Comparison of ENCODE assay signal across 26 cellular contexts in genomic region chr2:45248214-45248613, GRCh38.
"Had no signal": no experiment of that assay in that cellular context is flagged by ENCODE, and none has a peak within 500 bp of the region (broad histone marks: within the 10 kb centered on the region; RNA-seq: fewer than 3 reads in every experiment).

No MANE protein-coding gene starts in this region.

- H3K36me3 ChIP-seq: stomach, suprapubic skin, thoracic aorta, thyroid gland, tibial artery, tibial nerve, transverse colon, upper lobe of left lung, upper lobe of right lung, uterus, vagina had no signal

- H3K9me3 ChIP-seq: stomach, suprapubic skin, testis, thoracic aorta, thyroid gland, tibial artery, tibial nerve, transverse colon, upper lobe of left lung, upper lobe of right lung, uterus, vagina had no signal

- DNase-seq: stimulated activated CD4-positive, alpha-beta T cell treated with anti-CD3 and anti-CD28 coated beads, Interleukin-2, amount 100 ng/mL, for 48 hours; stimulated activated CD4-positive, alpha-beta T cell treated with anti-CD3 and anti-CD28 coated beads, Interleukin-4, amount 100 ng/mL, for 1 hour; stimulated activated CD4-positive, alpha-beta T cell treated with anti-CD3 and anti-CD28 coated beads, Interleukin-4, amount 100 ng/mL, for 24 hours; stimulated activated CD4-positive, alpha-beta T cell treated with anti-CD3 and anti-CD28 coated beads, Interleukin-4, amount 100 ng/mL, for 4 hours; stimulated activated CD8-positive, alpha-beta memory T cell treated with anti-CD3 and anti-CD28 coated beads, Interleukin-4, amount 100 ng/mL, for 48 hours; stimulated activated naive B cell treated with anti-CD40 and anti-IgM and Interleukin-4, amounts not matched to agents 10 μg/mL and 1 μg/mL and 100 μg/mL, for 72 hours; stimulated activated naive CD4-positive, alpha-beta T cell; stimulated activated naive CD4-positive, alpha-beta T cell treated with Interleukin-2 at 50 U/mL for 16 hours; stimulated activated naive CD8-positive, alpha-beta T cell treated with anti-CD3 and anti-CD28 coated beads, Interleukin-15, amount 100 ng/mL, for 72 hours; stimulated activated naive CD8-positive, alpha-beta T cell treated with anti-CD3 and anti-CD28 coated beads, Interleukin-15, Interleukin-2, amounts not matched to agents 100 U/mL and 50 U/mL, for 24 hours; stomach; substantia nigra; testis; thyroid gland; tibial artery; transverse colon; trophoblast cell; upper lobe of left lung; upper lobe of right lung; uterus had no signal

- H3K4me3 ChIP-seq: stomach, suprapubic skin, testis, thoracic aorta, thyroid gland, tibial artery, tibial nerve, transverse colon, upper lobe of left lung, upper lobe of right lung, uterus, vagina had no signal

- H3K4me1 ChIP-seq: stomach, suprapubic skin, testis, thyroid gland, tibial artery, tibial nerve, transverse colon, upper lobe of left lung, upper lobe of right lung, uterus, vagina had no signal

- H3K27me3 ChIP-seq: stomach, suprapubic skin, testis, thyroid gland, tibial artery, tibial nerve, transverse colon, upper lobe of left lung, upper lobe of right lung, uterus, vagina had no signal

- H3K27ac ChIP-seq: stomach, suprapubic skin, testis, thoracic aorta, thyroid gland, tibial artery, tibial nerve, transverse colon, upper lobe of left lung, upper lobe of right lung, uterus, vagina had no signal

- ATAC-seq: stimulated activated effector memory CD8-positive, alpha-beta T cell treated with anti-CD3 and anti-CD28 coated beads, Interleukin-12 subunit alpha, Interleukin-12 subunit beta, amount 100 ng/mL, for 72 hours; stimulated activated memory B cell treated with anti-CD40 and anti-IgM and Interleukin-4, amounts not matched to agents 10 μg/mL and 1 μg/mL and 100 μg/mL, for 72 hours; stimulated activated naive B cell treated with anti-CD40 and anti-IgM and Interleukin-4, amounts not matched to agents 10 μg/mL and 1 μg/mL and 100 μg/mL, for 72 hours; stimulated activated naive CD8-positive, alpha-beta T cell treated with anti-CD3 and anti-CD28 coated beads, Interleukin-15, amount 100 ng/mL, for 72 hours; stimulated activated naive CD8-positive, alpha-beta T cell treated with anti-CD3 and anti-CD28 coated beads, Interleukin-15, Interleukin-2, amounts not matched to agents 100 U/mL and 50 U/mL, for 24 hours; upper lobe of right lung had no signal
